In the genomic region with DNA sequence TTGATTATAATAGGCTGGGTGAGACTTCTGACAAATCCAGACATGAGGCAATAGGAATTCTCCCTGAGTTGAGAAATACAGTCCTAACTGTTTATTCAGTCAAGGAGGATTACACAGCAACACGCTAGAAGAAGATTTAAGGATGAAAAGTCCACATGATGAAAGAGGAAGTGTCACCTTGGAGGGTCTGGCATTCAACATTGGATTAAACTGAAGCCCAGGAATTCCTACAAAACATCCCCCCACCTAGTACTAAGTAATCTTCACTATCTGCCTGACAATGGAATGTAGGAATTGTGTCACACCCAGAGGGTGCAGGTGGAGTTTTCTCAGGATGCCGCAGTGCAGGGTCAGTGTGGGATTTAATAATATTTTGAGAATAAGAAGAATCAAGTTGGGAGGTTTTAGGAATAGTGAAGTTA, we compare ENCODE assay signal across 1 cellular context.
TF ChIP-seq lines count a peak whose summit lies in the region.

No MANE protein-coding gene starts in this region.

TF ChIP-seq in A549, 52 proteins besides CTCF, POLR2A, EP300 and RAD21 (continued from another document):
- TF ChIP-seq, protein P1, sequence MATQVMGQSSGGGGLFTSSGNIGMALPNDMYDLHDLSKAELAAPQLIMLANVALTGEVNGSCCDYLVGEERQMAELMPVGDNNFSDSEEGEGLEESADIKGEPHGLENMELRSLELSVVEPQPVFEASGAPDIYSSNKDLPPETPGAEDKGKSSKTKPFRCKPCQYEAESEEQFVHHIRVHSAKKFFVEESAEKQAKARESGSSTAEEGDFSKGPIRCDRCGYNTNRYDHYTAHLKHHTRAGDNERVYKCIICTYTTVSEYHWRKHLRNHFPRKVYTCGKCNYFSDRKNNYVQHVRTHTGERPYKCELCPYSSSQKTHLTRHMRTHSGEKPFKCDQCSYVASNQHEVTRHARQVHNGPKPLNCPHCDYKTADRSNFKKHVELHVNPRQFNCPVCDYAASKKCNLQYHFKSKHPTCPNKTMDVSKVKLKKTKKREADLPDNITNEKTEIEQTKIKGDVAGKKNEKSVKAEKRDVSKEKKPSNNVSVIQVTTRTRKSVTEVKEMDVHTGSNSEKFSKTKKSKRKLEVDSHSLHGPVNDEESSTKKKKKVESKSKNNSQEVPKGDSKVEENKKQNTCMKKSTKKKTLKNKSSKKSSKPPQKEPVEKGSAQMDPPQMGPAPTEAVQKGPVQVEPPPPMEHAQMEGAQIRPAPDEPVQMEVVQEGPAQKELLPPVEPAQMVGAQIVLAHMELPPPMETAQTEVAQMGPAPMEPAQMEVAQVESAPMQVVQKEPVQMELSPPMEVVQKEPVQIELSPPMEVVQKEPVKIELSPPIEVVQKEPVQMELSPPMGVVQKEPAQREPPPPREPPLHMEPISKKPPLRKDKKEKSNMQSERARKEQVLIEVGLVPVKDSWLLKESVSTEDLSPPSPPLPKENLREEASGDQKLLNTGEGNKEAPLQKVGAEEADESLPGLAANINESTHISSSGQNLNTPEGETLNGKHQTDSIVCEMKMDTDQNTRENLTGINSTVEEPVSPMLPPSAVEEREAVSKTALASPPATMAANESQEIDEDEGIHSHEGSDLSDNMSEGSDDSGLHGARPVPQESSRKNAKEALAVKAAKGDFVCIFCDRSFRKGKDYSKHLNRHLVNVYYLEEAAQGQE (IDR thresholded peaks at IDR 0.05), result no peak
- TF ChIP-seq NFE2L2 (conservative IDR thresholded peaks at IDR 0.05; ENCODE audit: low read length) (no peak; the same call in 1 of the 2 replicates), ZFP36 (IDR thresholded peaks at IDR 0.05; ENCODE audit: borderline replicate concordance, partially characterized antibody) (no peak), RFX5 (IDR thresholded peaks at IDR 0.05) (no peak), HDAC2 (IDR thresholded peaks at IDR 0.05) (no peak), PBX3 (IDR thresholded peaks at IDR 0.05) (peak; percentile 87), CHD4 (IDR thresholded peaks at IDR 0.05; ENCODE audit: borderline replicate concordance) (no peak), KDM5A (IDR thresholded peaks at IDR 0.05) (no peak), TP53 (CRISPR knock-in tag; IDR thresholded peaks at IDR 0.05) (no peak), RCOR1 (IDR thresholded peaks at IDR 0.05; ENCODE audit: low read depth, low read length) (no peak)
